In the genomic region with DNA sequence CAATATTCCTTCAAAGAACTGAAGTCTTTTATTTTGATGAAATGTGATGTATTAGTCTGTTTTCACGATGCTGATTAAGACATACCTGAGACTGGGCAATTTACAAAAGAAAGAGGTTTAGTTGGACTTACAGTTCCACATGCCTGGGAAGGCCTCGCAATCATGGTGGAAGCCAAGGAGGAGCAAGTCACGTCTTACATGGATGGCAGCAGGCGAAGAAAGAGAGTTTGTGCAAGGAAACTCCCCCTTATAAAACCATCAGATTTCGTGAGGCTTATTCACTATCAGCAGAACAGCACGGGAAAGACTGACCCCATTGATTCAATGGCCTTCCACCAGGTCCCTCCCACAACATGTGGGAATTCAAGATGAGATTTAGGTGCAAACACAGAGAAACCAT, we compare ENCODE assay signal across 10 cellular contexts.
"Had no signal": no experiment of that assay in that cellular context is flagged by ENCODE, and none has a peak within 500 bp of the region (broad histone marks: within the 10 kb centered on the region; RNA-seq: fewer than 3 reads in every experiment).

No MANE protein-coding gene starts in this region.

- H3K9me3 ChIP-seq: HAP-1 had no signal

- H3K4me3 ChIP-seq: GM23248, GM23338, HAP-1 had no signal

- H3K27ac ChIP-seq: GM23248 had no signal

- DNase-seq: GM23248, GOT3, H7, H9, HCEC 1CT, HFFc6 had no signal

- H3K4me2 ChIP-seq: GM23338 had no signal

- H3K9ac ChIP-seq: GM23248 had no signal

- FAIRE-seq: H1, H54 had no signal

- H3K4me1 ChIP-seq: HAP-1 had no signal

- H3K36me3 ChIP-seq: HAP-1 had no signal

- H2AFZ ChIP-seq: GM23248, GM23338 had no signal

- ATAC-seq: GM23338 had no signal
